In genomic region chr7:139525239-139525638, GRCh38 we compare ENCODE assay signal across 24 cellular contexts. TPM values are rescaled to one million over a fixed set of nuclear protein-coding genes. Genes with fewer than 3 reads are reported as not detected.
"Had no signal": no experiment of that assay in that cellular context is flagged by ENCODE, and none has a peak within 500 bp of the region (broad histone marks: within the 10 kb centered on the region; RNA-seq: fewer than 3 reads in every experiment).

No MANE protein-coding gene starts in this region.

- H3K4me3 ChIP-seq: colonic mucosa, esophagus squamous epithelium, gastroesophageal sphincter, lung, ovary, sigmoid colon, skin epidermis, stomach, uterus had no signal

- H3K27ac Mint-ChIP-seq: progenitor cell of endocrine pancreas had no signal

- H3K27me3 ChIP-seq: ovary, uterus had no signal

- H3K27ac ChIP-seq: colonic mucosa, esophagus squamous epithelium, gastroesophageal sphincter, ovary, sigmoid colon, skin epidermis, stomach, uterus had no signal

- H3K36me3 ChIP-seq: colonic mucosa, esophagus squamous epithelium, gastroesophageal sphincter, ovary, sigmoid colon, stomach, uterus had no signal

- DNase-seq: cerebellar nuclear complex, colonic mucosa, dermis blood vessel endothelial cell, esophagus squamous epithelium, foreskin fibroblast, left colon, left ventricle myocardium superior, mesenchymal stem cell, naive B cell, nucleus accumbens, ovary, sigmoid colon, stomach, substantia nigra, trophoblast cell, uterus had no signal

- H3K4me1 ChIP-seq: colonic mucosa had no signal

- ATAC-seq: gastroesophageal sphincter, left colon, left ventricle myocardium superior had no signal

- H3K9me3 ChIP-seq: colonic mucosa, esophagus squamous epithelium, gastroesophageal sphincter, sigmoid colon, stomach, uterus had no signal

RNA-seq across cellular contexts. Expression of gene CLEC2L, which starts 1.8 kb away (rescaled TPM):
- total RNA-seq: colonic mucosa, dermis blood vessel endothelial cell, epithelial cell of proximal tubule, esophagus squamous epithelium, kidney epithelial cell, left colon, left ventricle myocardium superior, lung, progenitor cell of endocrine pancreas, renal cortical epithelial cell, stomach had no signal

RNA-seq across cellular contexts. Expression of gene KLRG2, which starts 41.8 kb away (rescaled TPM):
- total RNA-seq: left ventricle myocardium superior, ovary had no signal
- polyA plus RNA-seq: neural cell had no signal
